Comparison of ENCODE assay signal across 8 cellular contexts in the genomic region with DNA sequence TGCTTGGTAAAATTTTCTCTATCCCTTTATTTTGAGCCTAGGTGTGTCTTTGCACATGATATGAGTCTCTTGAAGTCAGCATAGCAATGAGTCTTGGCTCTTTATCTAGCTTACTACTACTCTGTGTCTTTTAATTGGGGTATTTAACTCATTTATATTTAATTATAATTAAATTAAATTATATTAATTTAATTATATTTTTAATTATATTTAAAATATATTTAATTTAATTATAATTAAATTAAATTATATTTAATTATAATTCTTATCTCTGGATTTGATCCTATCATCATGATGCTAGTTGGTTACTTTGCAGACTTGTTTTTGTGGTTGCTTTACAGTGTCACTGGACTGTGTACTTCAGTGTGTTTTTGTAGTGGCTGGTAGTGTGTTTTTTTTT.
"Had no signal": no experiment of that assay in that cellular context is flagged by ENCODE, and none has a peak within 500 bp of the region (broad histone marks: within the 10 kb centered on the region; RNA-seq: fewer than 3 reads in every experiment).

No MANE protein-coding gene starts in this region.

- H3K4me3 Mint-ChIP-seq: GM23338, H9 had no signal

- H3K4me1 Mint-ChIP-seq: GM23338, H9 had no signal

- H3K4me3 ChIP-seq: GM23338, K562 had no signal

- FAIRE-seq: H1, H54, HTR-8/SVneo, K562 had no signal

- DNase-seq: H9, HCEC 1CT, IMR-90 had no signal

- ATAC-seq: GM23338, K562 had no signal

- H3K27ac Mint-ChIP-seq: GM23338, H9 had no signal
